In genomic region chr1:54331091-54331772, GRCh38 we compare ENCODE assay signal across 9 cellular contexts.
A peak's percentile ranks its signal among the peaks of the same experiment; 100 is the strongest.
DNase-seq lines count a peak whose midpoint lies in the region; ATAC-seq and TF ChIP-seq lines count a peak whose summit lies in the region.
"Had no signal": no experiment of that assay in that cellular context is flagged by ENCODE, and none has a peak within 500 bp of the region (broad histone marks: within the 10 kb centered on the region; RNA-seq: fewer than 3 reads in every experiment).

No MANE protein-coding gene starts in this region.

- H3K4me3 ChIP-seq in DND-41 (ENCODE audit: low read depth in 1 of 2, low read length in 2 of 2), result no peak overlapping the region
- no peak overlapping the region for H3K4me3 ChIP-seq in esophagus squamous epithelium
- H3K4me3 ChIP-seq: SJSA1 had no signal

- no peak for TF ChIP-seq CTCF in DND-41 (IDR thresholded peaks at IDR 0.05; ENCODE audit: borderline replicate concordance, extremely low read depth, low read length, poor library complexity, severe bottlenecking)
- TF ChIP-seq CTCF in esophagus squamous epithelium (IDR thresholded peaks at IDR 0.05), result no peak

- ATAC-seq in DND-41 (ENCODE audit: insufficient read depth, low read depth), result no peak
- ATAC-seq in sciatic nerve, result peak; percentile 48
- ATAC-seq in HG03520 (IDR thresholded peaks at IDR 0.05; ENCODE audit: unreplicated experiment), result no peak
- ATAC-seq in GM21367 (IDR thresholded peaks at IDR 0.05; ENCODE audit: unreplicated experiment), result no peak

- no peak overlapping the region for H3K4me2 ChIP-seq in DND-41 (ENCODE audit: insufficient read depth, low read length)

- WGBS in esophagus squamous epithelium, 2 donors, result 63 to 70% methylated on average over 12 of the region's 12 CpGs

- DNase-seq in DND-41, result no peak
- peak; percentile 19 for DNase-seq in NCI-H2196 treated with DMSO at 0.1 percent for 48 hours (lab: John Stamatoyannopoulos, UW; ENCODE audit: unreplicated experiment)
- DNase-seq in esophagus squamous epithelium (lab: John Stamatoyannopoulos, UW), result no peak
- DNase-seq in sciatic nerve (ENCODE audit: low spot score), result no peak
- no peak for DNase-seq in NCI-H1417 treated with DMSO at 0.1 percent for 48 hours (lab: John Stamatoyannopoulos, UW)
- DNase-seq in GDM1 (lab: John Stamatoyannopoulos, UW), result no peak

- no peak for TF ChIP-seq POLR2A in esophagus squamous epithelium (IDR thresholded peaks at IDR 0.05)

- H3K27ac ChIP-seq in DND-41 (ENCODE audit: low read length) (peak overlapping the region; percentile 44), esophagus squamous epithelium (peak overlapping the region; percentile 12 to 90 (median 66))
- H3K27ac ChIP-seq: SJSA1 had no signal

- no peaks in the 10 kb centered on the region for H3K27me3 ChIP-seq in DND-41 (ENCODE audit: insufficient read depth, low read length, poor library complexity)
- H3K27me3 ChIP-seq in esophagus squamous epithelium, result no peaks in the 10 kb centered on the region
- H3K27me3 ChIP-seq: SJSA1 had no signal

- no peak overlapping the region for H3K9ac ChIP-seq in DND-41 (ENCODE audit: low read depth, low read length)

- H2AFZ ChIP-seq in DND-41 (ENCODE audit: low read depth, low read length), result no peak overlapping the region

- intact Hi-C loops in esophagus squamous epithelium (cut with DNase I), result no loop called here
- intact Hi-C loops in sciatic nerve (cut with DNase I), result loop anchor here (10.0 kb wide), 1 partner anchor 54 kb away; no protein-coding TSS in a partner anchor

- peaks cover 51% of the 10 kb centered on the region for H3K36me3 ChIP-seq in DND-41 (ENCODE audit: insufficient read depth, low read length)
- peaks cover 0 to 6% (median 0%) of the 10 kb centered on the region in 3 donors for H3K36me3 ChIP-seq in esophagus squamous epithelium

- H3K9me3 ChIP-seq in DND-41 (ENCODE audit: insufficient read depth, low read length, severe bottlenecking), result no peaks in the 10 kb centered on the region
- no peaks in the 10 kb centered on the region for H3K9me3 ChIP-seq in esophagus squamous epithelium
- H3K9me3 ChIP-seq: SJSA1 had no signal

- H3K4me1 ChIP-seq in DND-41 (ENCODE audit: insufficient read depth, low read length) (no peaks in the 10 kb centered on the region), esophagus squamous epithelium (peaks cover 52 to 100% (median 93%) of the 10 kb centered on the region in 3 donors)

- H3K79me2 ChIP-seq in DND-41 (ENCODE audit: insufficient read depth, low read length), result peaks cover 96% of the 10 kb centered on the region

- H4K20me1 ChIP-seq in DND-41 (ENCODE audit: insufficient read depth, low read length), result peaks cover 93% of the 10 kb centered on the region
